In genomic region chr16:50696126-50696525, GRCh38 we compare ENCODE assay signal across 1 cellular context.
TF ChIP-seq lines count a peak whose summit lies in the region.

No MANE protein-coding gene starts in this region.

TF ChIP-seq in HepG2, 621 proteins besides CTCF, POLR2A, EP300 and RAD21 (continues in another document):
- TF ChIP-seq ZNF781 (CRISPR knock-in tag; IDR thresholded peaks at IDR 0.05; ENCODE audit: borderline replicate concordance, not compliant biosample characterization) (no peak), BRCA1 (CRISPR knock-in tag; IDR thresholded peaks at IDR 0.05) (no peak), MXD3 (CRISPR knock-in tag; IDR thresholded peaks at IDR 0.05) (no peak), CCAR2 (optimal IDR thresholded peaks at IDR 0.05; ENCODE audit: low read depth, low read length) (no peak), KDM2A (CRISPR knock-in tag; IDR thresholded peaks at IDR 0.05; ENCODE audit: borderline replicate concordance, low read depth) (no peak), ZNF564 (CRISPR knock-in tag; IDR thresholded peaks at IDR 0.05) (no peak), ZNF512B (CRISPR knock-in tag; IDR thresholded peaks at IDR 0.05; ENCODE audit: borderline replicate concordance) (no peak), ZNF557 (CRISPR knock-in tag; IDR thresholded peaks at IDR 0.05) (no peak), ZNF343 (CRISPR knock-in tag; IDR thresholded peaks at IDR 0.05) (no peak), SNAPC5 (CRISPR knock-in tag; IDR thresholded peaks at IDR 0.05; ENCODE audit: borderline replicate concordance) (no peak), STAT6 (CRISPR knock-in tag; IDR thresholded peaks at IDR 0.05; ENCODE audit: borderline replicate concordance) (no peak), FOXJ3 (CRISPR knock-in tag; IDR thresholded peaks at IDR 0.05; ENCODE audit: borderline replicate concordance) (no peak), ZNF674 (CRISPR knock-in tag; IDR thresholded peaks at IDR 0.05; ENCODE audit: low read depth) (no peak), ARID3A (IDR thresholded peaks at IDR 0.05; ENCODE audit: low read depth, low read length) (no peak), ZNF577 (CRISPR knock-in tag; IDR thresholded peaks at IDR 0.05; ENCODE audit: borderline replicate concordance, low read depth) (no peak), EHMT2 (IDR thresholded peaks at IDR 0.05; ENCODE audit: borderline replicate concordance, low read depth, low read length) (no peak), ZFAT (CRISPR knock-in tag; conservative IDR thresholded peaks at IDR 0.05) (no peak), ZNF75D (CRISPR knock-in tag; IDR thresholded peaks at IDR 0.05; ENCODE audit: borderline replicate concordance) (no peak), ZNF101 (CRISPR knock-in tag; IDR thresholded peaks at IDR 0.05; ENCODE audit: borderline replicate concordance, low read depth) (no peak), RXRA (CRISPR knock-in tag; IDR thresholded peaks at IDR 0.05) (no peak), ZBTB7A (CRISPR knock-in tag; IDR thresholded peaks at IDR 0.05) (no peak), TRIM24 (CRISPR knock-in tag; IDR thresholded peaks at IDR 0.05) (no peak), ZKSCAN8 (CRISPR knock-in tag; IDR thresholded peaks at IDR 0.05; ENCODE audit: borderline replicate concordance) (no peak), ZNF496 (CRISPR knock-in tag; IDR thresholded peaks at IDR 0.05; ENCODE audit: insufficient replicate concordance) (no peak), ZNF44 (CRISPR knock-in tag; IDR thresholded peaks at IDR 0.05) (no peak), ZNF737 (CRISPR knock-in tag; IDR thresholded peaks at IDR 0.05; ENCODE audit: borderline replicate concordance) (no peak), GFI1 (CRISPR knock-in tag; IDR thresholded peaks at IDR 0.05; ENCODE audit: borderline replicate concordance) (peak; percentile 66; the same call in 1 of the 2 replicates), ZNF850 (CRISPR knock-in tag; conservative IDR thresholded peaks at IDR 0.05) (no peak), NKX3-1 (CRISPR knock-in tag; IDR thresholded peaks at IDR 0.05) (no peak), FOXM1 (CRISPR knock-in tag; IDR thresholded peaks at IDR 0.05) (no peak), CREBL2 (CRISPR knock-in tag; IDR thresholded peaks at IDR 0.05; ENCODE audit: borderline replicate concordance) (no peak), GLMP (CRISPR knock-in tag; IDR thresholded peaks at IDR 0.05; ENCODE audit: borderline replicate concordance) (no peak), ZEB1 (IDR thresholded peaks at IDR 0.05; ENCODE audit: insufficient replicate concordance, low read depth) (no peak), ZBTB49 (CRISPR knock-in tag; IDR thresholded peaks at IDR 0.05; ENCODE audit: borderline replicate concordance) (no peak), HNRNPLL (IDR thresholded peaks at IDR 0.05; ENCODE audit: low read depth, low read length, poor library complexity, severe bottlenecking) (no peak), NR2F1 (CRISPR knock-in tag; IDR thresholded peaks at IDR 0.05) (no peak; a peak in 1 of 4 replicates), ZNF703 (CRISPR knock-in tag; IDR thresholded peaks at IDR 0.05; ENCODE audit: borderline replicate concordance) (no peak), PAXIP1 (CRISPR knock-in tag; conservative IDR thresholded peaks at IDR 0.05) (peak; percentile 46), AFF4 (CRISPR knock-in tag; IDR thresholded peaks at IDR 0.05) (no peak)
